In genomic region chr12:116277393-116278258, GRCh38 we compare ENCODE assay signal across 8 cellular contexts. TPM values are rescaled to one million over a fixed set of nuclear protein-coding genes. Genes with fewer than 3 reads are reported as not detected.
DNase-seq lines count a peak whose midpoint lies in the region; ATAC-seq and TF ChIP-seq lines count a peak whose summit lies in the region.

TSS of gene MED13L (minus strand) at chr12:116277693. CDS start at chr12:116277131, 562 bp downstream.

- H3K27me3 Mint-ChIP-seq in activated CD4-positive, alpha-beta T cell treated with anti-CD3 and anti-CD28 coated beads, Interleukin-2, amount 10 ng/mL, durations not matched to agents 7 days and 5 days = no peaks in the 10 kb centered on the region

- DNase-seq in AG20443 (ENCODE audit: low spot score) = peak; percentile 98
- DNase-seq in NCI-H526 (lab: John Stamatoyannopoulos, UW) = peak; percentile 53 to 93
- peak; percentile 86 for DNase-seq in activated CD4-positive, alpha-beta T cell treated with anti-CD3 and anti-CD28 coated beads, Interleukin-2, amount 10 ng/mL, durations not matched to agents 7 days and 5 days
- peak; percentile 90 for DNase-seq in coronary artery (ENCODE audit: low spot score)
- peak; percentile 96 for DNase-seq in left kidney (ENCODE audit: low read depth, low spot score)
- DNase-seq in stimulated activated CD4-positive, alpha-beta T cell treated with anti-CD3 and anti-CD28 coated beads, Interleukin-1b, Interleukin-23, amount 100 ng/mL, for 48 hours = peak; percentile 84

- peaks cover 7% of the 10 kb centered on the region for H3K36me3 Mint-ChIP-seq in activated CD4-positive, alpha-beta T cell treated with anti-CD3 and anti-CD28 coated beads, Interleukin-2, amount 10 ng/mL, durations not matched to agents 7 days and 5 days (ENCODE audit: low read depth)

- peaks cover 40% of the 10 kb centered on the region for H3K4me1 Mint-ChIP-seq in activated CD4-positive, alpha-beta T cell treated with anti-CD3 and anti-CD28 coated beads, Interleukin-2, amount 10 ng/mL, durations not matched to agents 7 days and 5 days

- H3K27ac ChIP-seq in coronary artery = peak within 1 kb of the TSS; percentile 93 to 100

- H3K4me3 ChIP-seq in coronary artery = peak within 1 kb of the TSS; percentile 94

- CTCF ChIA-PET in activated CD4-positive, alpha-beta T cell treated with anti-CD3 and anti-CD28 coated beads, Interleukin-2, amount 10 ng/mL, durations not matched to agents 7 days and 5 days (lab: Charles Lee) = interaction anchor here (0.8 kb wide), 1 partner anchor 18 kb away, joined by 3 read pairs; no protein-coding TSS in a partner anchor

- no peak for TF ChIP-seq CTCF in coronary artery (IDR thresholded peaks at IDR 0.05)

- POLR2A ChIA-PET in activated CD4-positive, alpha-beta T cell treated with anti-CD3 and anti-CD28 coated beads, Interleukin-2, amount 10 ng/mL, durations not matched to agents 7 days and 5 days (lab: Charles Lee) = no interaction called here

- peak within 1 kb of the TSS; percentile 91 for H3K27ac Mint-ChIP-seq in activated CD4-positive, alpha-beta T cell treated with anti-CD3 and anti-CD28 coated beads, Interleukin-2, amount 10 ng/mL, durations not matched to agents 7 days and 5 days

- ATAC-seq in GM19025 (IDR thresholded peaks at IDR 0.05; ENCODE audit: low read depth, unreplicated experiment) = peak; percentile 86
- ATAC-seq in HG03342 (IDR thresholded peaks at IDR 0.05; ENCODE audit: unreplicated experiment) = peak; percentile 78

- peak within 1 kb of the TSS; percentile 94 for H3K4me3 Mint-ChIP-seq in activated CD4-positive, alpha-beta T cell treated with anti-CD3 and anti-CD28 coated beads, Interleukin-2, amount 10 ng/mL, durations not matched to agents 7 days and 5 days

- H3K9me3 Mint-ChIP-seq in activated CD4-positive, alpha-beta T cell treated with anti-CD3 and anti-CD28 coated beads, Interleukin-2, amount 10 ng/mL, durations not matched to agents 7 days and 5 days = no peaks in the 10 kb centered on the region

RNA-seq across cellular contexts. Expression of gene MED13L, which starts in this region (rescaled TPM):
- total RNA-seq in activated CD4-positive, alpha-beta T cell treated with anti-CD3 and anti-CD28 coated beads, Interleukin-2, amount 10 ng/mL, durations not matched to agents 7 days and 5 days = 10 to 100 TPM; 97.1 to 99.7 TPM

Comparison
In these comparisons a context has a peak if more than half of its experiments do, and no peak if none do; other contexts are left out.
1. Peak in every context shown above with its lines: DNase-seq, ATAC-seq, H3K4me3 ChIP-seq and H3K27ac ChIP-seq.